2 cellular contexts compared by ENCODE assay signal in the genomic region with DNA sequence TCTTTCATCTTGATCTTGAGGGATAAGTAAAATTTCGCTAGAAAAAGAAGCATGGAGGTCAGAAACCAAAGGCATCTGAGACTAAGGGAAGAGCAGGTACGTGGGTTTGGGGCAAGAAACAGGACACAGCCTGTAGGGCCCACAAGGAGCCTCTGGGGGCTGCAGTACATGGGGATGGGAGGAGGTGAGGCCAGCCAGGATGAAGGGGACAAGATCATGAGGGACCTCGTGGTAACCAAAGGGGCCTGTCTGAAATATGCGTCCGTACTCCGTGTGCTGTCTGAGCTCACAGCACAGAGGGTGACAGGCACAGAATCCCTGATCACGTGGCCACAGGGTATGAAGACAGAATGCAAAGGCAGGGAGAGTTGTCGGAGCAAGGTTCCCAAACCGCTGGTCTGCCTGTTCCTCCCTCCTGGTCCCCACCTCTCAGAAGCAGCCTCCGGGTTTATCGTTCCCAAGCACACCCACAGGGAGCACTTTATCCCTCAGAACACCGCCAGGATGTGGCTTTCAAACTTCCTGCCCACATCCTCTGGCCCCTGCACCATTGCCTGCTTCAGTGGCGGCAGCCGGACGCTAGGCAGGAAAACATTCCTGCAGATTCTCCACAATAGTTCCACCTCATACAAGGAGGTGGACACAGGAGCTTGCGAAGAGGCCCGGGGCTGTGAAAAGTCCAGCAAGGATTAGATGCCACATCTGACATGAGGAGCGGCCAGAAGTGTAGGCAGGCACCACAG.
TF ChIP-seq lines count a peak whose summit lies in the region.

No MANE protein-coding gene starts in this region.

TF ChIP-seq in A549, 52 proteins besides CTCF, POLR2A, EP300 and RAD21:
- TF ChIP-seq, protein P1, sequence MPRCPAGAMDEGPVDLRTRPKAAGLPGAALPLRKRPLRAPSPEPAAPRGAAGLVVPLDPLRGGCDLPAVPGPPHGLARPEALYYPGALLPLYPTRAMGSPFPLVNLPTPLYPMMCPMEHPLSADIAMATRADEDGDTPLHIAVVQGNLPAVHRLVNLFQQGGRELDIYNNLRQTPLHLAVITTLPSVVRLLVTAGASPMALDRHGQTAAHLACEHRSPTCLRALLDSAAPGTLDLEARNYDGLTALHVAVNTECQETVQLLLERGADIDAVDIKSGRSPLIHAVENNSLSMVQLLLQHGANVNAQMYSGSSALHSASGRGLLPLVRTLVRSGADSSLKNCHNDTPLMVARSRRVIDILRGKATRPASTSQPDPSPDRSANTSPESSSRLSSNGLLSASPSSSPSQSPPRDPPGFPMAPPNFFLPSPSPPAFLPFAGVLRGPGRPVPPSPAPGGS (IDR thresholded peaks at IDR 0.05) = no peak
- no peak for TF ChIP-seq EHF (CRISPR knock-in tag; IDR thresholded peaks at IDR 0.05)
- no peak for TF ChIP-seq RARB (CRISPR knock-in tag; IDR thresholded peaks at IDR 0.05)

TF ChIP-seq in HepG2, 621 proteins besides CTCF, POLR2A, EP300 and RAD21 (continues in another document):
- TF ChIP-seq MIER2 (CRISPR knock-in tag; IDR thresholded peaks at IDR 0.05) (no peak), ZFAT (CRISPR knock-in tag; conservative IDR thresholded peaks at IDR 0.05) (peak; percentile 78; the same call in 1 of the 2 replicates), ZKSCAN5 (CRISPR knock-in tag; IDR thresholded peaks at IDR 0.05) (no peak), TBX2 (CRISPR knock-in tag; IDR thresholded peaks at IDR 0.05; ENCODE audit: borderline replicate concordance) (0 out of 2 replicates have a peak, but pooled peaks have one; percentile 27), ZNF274 (CRISPR knock-in tag; IDR thresholded peaks at IDR 0.05) (peak; percentile 62; the same call in 1 of the 2 replicates), PHF20 (CRISPR knock-in tag; IDR thresholded peaks at IDR 0.05) (no peak; the same call in 1 of the 2 replicates), ATF7 (IDR thresholded peaks at IDR 0.05) (no peak), ATF7 (CRISPR knock-in tag; IDR thresholded peaks at IDR 0.05) (0 out of 2 replicates have a peak, but pooled peaks have one; percentile 19), ZNF382 (CRISPR knock-in tag; IDR thresholded peaks at IDR 0.05; ENCODE audit: borderline replicate concordance) (no peak), KMT2B (CRISPR knock-in tag; IDR thresholded peaks at IDR 0.05) (no peak), CENPT (CRISPR knock-in tag; IDR thresholded peaks at IDR 0.05; ENCODE audit: low read depth) (0 out of 2 replicates have a peak, but pooled peaks have one; percentile 36), NBN (conservative IDR thresholded peaks at IDR 0.05) (no peak), RAD51 (IDR thresholded peaks at IDR 0.05; ENCODE audit: borderline replicate concordance) (peak; percentile 15; the same call in 1 of the 2 replicates), SRSF4 (IDR thresholded peaks at IDR 0.05; ENCODE audit: low read depth, low read length, poor library complexity, severe bottlenecking) (no peak), ZNF292 (CRISPR knock-in tag; IDR thresholded peaks at IDR 0.05; ENCODE audit: borderline replicate concordance, low read depth) (peak; percentile 44; the same call in 1 of the 2 replicates), LCORL (IDR thresholded peaks at IDR 0.05) (no peak), LCORL (CRISPR knock-in tag; IDR thresholded peaks at IDR 0.05) (no peak), ETV5 (CRISPR knock-in tag; IDR thresholded peaks at IDR 0.05; ENCODE audit: borderline replicate concordance) (peak; percentile 43; the same call in 1 of the 2 replicates), PHF8 (CRISPR knock-in tag; IDR thresholded peaks at IDR 0.05) (no peak), ZNF674 (CRISPR knock-in tag; IDR thresholded peaks at IDR 0.05; ENCODE audit: low read depth) (no peak), ZNF329 (CRISPR knock-in tag; IDR thresholded peaks at IDR 0.05; ENCODE audit: low read depth) (0 out of 2 replicates have a peak, but pooled peaks have one; percentile 31), NRL (CRISPR knock-in tag; IDR thresholded peaks at IDR 0.05; ENCODE audit: borderline replicate concordance) (0 out of 2 replicates have a peak, but pooled peaks have one; percentile 51), ZNF598 (CRISPR knock-in tag; IDR thresholded peaks at IDR 0.05; ENCODE audit: borderline replicate concordance) (0 out of 2 replicates have a peak, but pooled peaks have one; percentile 27), ZNF337 (CRISPR knock-in tag; IDR thresholded peaks at IDR 0.05; ENCODE audit: borderline replicate concordance, low read depth) (no peak)
- TF ChIP-seq, protein P2, sequence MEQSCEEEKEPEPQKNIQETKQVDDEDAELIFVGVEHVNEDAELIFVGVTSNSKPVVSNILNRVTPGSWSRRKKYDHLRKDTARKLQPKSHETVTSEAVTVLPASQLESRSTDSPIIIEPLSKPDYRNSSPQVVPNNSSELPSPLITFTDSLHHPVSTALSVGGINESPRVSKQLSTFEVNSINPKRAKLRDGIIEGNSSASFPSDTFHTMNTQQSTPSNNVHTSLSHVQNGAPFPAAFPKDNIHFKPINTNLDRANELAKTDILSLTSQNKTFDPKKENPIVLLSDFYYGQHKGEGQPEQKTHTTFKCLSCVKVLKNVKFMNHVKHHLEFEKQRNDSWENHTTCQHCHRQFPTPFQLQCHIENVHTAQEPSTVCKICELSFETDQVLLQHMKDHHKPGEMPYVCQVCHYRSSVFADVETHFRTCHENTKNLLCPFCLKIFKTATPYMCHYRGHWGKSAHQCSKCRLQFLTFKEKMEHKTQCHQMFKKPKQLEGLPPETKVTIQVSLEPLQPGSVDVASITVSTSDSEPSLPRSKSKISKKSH (CRISPR knock-in tag; IDR thresholded peaks at IDR 0.05; ENCODE audit: borderline replicate concordance) = 0 out of 2 replicates have a peak, but pooled peaks have one; percentile 61
- TF ChIP-seq, protein P3, sequence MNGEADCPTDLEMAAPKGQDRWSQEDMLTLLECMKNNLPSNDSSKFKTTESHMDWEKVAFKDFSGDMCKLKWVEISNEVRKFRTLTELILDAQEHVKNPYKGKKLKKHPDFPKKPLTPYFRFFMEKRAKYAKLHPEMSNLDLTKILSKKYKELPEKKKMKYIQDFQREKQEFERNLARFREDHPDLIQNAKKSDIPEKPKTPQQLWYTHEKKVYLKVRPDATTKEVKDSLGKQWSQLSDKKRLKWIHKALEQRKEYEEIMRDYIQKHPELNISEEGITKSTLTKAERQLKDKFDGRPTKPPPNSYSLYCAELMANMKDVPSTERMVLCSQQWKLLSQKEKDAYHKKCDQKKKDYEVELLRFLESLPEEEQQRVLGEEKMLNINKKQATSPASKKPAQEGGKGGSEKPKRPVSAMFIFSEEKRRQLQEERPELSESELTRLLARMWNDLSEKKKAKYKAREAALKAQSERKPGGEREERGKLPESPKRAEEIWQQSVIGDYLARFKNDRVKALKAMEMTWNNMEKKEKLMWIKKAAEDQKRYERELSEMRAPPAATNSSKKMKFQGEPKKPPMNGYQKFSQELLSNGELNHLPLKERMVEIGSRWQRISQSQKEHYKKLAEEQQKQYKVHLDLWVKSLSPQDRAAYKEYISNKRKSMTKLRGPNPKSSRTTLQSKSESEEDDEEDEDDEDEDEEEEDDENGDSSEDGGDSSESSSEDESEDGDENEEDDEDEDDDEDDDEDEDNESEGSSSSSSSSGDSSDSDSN (CRISPR knock-in tag; IDR thresholded peaks at IDR 0.05) = 0 out of 2 replicates have a peak, but pooled peaks have one; percentile 54
- TF ChIP-seq, protein P4, sequence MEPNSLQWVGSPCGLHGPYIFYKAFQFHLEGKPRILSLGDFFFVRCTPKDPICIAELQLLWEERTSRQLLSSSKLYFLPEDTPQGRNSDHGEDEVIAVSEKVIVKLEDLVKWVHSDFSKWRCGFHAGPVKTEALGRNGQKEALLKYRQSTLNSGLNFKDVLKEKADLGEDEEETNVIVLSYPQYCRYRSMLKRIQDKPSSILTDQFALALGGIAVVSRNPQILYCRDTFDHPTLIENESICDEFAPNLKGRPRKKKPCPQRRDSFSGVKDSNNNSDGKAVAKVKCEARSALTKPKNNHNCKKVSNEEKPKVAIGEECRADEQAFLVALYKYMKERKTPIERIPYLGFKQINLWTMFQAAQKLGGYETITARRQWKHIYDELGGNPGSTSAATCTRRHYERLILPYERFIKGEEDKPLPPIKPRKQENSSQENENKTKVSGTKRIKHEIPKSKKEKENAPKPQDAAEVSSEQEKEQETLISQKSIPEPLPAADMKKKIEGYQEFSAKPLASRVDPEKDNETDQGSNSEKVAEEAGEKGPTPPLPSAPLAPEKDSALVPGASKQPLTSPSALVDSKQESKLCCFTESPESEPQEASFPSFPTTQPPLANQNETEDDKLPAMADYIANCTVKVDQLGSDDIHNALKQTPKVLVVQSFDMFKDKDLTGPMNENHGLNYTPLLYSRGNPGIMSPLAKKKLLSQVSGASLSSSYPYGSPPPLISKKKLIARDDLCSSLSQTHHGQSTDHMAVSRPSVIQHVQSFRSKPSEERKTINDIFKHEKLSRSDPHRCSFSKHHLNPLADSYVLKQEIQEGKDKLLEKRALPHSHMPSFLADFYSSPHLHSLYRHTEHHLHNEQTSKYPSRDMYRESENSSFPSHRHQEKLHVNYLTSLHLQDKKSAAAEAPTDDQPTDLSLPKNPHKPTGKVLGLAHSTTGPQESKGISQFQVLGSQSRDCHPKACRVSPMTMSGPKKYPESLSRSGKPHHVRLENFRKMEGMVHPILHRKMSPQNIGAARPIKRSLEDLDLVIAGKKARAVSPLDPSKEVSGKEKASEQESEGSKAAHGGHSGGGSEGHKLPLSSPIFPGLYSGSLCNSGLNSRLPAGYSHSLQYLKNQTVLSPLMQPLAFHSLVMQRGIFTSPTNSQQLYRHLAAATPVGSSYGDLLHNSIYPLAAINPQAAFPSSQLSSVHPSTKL (CRISPR knock-in tag; IDR thresholded peaks at IDR 0.05) = no peak
- TF ChIP-seq, protein P5, sequence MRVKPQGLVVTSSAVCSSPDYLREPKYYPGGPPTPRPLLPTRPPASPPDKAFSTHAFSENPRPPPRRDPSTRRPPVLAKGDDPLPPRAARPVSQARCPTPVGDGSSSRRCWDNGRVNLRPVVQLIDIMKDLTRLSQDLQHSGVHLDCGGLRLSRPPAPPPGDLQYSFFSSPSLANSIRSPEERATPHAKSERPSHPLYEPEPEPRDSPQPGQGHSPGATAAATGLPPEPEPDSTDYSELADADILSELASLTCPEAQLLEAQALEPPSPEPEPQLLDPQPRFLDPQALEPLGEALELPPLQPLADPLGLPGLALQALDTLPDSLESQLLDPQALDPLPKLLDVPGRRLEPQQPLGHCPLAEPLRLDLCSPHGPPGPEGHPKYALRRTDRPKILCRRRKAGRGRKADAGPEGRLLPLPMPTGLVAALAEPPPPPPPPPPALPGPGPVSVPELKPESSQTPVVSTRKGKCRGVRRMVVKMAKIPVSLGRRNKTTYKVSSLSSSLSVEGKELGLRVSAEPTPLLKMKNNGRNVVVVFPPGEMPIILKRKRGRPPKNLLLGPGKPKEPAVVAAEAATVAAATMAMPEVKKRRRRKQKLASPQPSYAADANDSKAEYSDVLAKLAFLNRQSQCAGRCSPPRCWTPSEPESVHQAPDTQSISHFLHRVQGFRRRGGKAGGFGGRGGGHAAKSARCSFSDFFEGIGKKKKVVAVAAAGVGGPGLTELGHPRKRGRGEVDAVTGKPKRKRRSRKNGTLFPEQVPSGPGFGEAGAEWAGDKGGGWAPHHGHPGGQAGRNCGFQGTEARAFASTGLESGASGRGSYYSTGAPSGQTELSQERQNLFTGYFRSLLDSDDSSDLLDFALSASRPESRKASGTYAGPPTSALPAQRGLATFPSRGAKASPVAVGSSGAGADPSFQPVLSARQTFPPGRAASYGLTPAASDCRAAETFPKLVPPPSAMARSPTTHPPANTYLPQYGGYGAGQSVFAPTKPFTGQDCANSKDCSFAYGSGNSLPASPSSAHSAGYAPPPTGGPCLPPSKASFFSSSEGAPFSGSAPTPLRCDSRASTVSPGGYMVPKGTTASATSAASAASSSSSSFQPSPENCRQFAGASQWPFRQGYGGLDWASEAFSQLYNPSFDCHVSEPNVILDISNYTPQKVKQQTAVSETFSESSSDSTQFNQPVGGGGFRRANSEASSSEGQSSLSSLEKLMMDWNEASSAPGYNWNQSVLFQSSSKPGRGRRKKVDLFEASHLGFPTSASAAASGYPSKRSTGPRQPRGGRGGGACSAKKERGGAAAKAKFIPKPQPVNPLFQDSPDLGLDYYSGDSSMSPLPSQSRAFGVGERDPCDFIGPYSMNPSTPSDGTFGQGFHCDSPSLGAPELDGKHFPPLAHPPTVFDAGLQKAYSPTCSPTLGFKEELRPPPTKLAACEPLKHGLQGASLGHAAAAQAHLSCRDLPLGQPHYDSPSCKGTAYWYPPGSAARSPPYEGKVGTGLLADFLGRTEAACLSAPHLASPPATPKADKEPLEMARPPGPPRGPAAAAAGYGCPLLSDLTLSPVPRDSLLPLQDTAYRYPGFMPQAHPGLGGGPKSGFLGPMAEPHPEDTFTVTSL (CRISPR knock-in tag; IDR thresholded peaks at IDR 0.05; ENCODE audit: borderline replicate concordance) = no peak
- TF ChIP-seq, protein P6, sequence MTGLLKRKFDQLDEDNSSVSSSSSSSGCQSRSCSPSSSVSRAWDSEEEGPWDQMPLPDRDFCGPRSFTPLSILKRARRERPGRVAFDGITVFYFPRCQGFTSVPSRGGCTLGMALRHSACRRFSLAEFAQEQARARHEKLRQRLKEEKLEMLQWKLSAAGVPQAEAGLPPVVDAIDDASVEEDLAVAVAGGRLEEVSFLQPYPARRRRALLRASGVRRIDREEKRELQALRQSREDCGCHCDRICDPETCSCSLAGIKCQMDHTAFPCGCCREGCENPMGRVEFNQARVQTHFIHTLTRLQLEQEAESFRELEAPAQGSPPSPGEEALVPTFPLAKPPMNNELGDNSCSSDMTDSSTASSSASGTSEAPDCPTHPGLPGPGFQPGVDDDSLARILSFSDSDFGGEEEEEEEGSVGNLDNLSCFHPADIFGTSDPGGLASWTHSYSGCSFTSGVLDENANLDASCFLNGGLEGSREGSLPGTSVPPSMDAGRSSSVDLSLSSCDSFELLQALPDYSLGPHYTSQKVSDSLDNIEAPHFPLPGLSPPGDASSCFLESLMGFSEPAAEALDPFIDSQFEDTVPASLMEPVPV (CRISPR knock-in tag; IDR thresholded peaks at IDR 0.05) = no peak
- TF ChIP-seq, protein P7, sequence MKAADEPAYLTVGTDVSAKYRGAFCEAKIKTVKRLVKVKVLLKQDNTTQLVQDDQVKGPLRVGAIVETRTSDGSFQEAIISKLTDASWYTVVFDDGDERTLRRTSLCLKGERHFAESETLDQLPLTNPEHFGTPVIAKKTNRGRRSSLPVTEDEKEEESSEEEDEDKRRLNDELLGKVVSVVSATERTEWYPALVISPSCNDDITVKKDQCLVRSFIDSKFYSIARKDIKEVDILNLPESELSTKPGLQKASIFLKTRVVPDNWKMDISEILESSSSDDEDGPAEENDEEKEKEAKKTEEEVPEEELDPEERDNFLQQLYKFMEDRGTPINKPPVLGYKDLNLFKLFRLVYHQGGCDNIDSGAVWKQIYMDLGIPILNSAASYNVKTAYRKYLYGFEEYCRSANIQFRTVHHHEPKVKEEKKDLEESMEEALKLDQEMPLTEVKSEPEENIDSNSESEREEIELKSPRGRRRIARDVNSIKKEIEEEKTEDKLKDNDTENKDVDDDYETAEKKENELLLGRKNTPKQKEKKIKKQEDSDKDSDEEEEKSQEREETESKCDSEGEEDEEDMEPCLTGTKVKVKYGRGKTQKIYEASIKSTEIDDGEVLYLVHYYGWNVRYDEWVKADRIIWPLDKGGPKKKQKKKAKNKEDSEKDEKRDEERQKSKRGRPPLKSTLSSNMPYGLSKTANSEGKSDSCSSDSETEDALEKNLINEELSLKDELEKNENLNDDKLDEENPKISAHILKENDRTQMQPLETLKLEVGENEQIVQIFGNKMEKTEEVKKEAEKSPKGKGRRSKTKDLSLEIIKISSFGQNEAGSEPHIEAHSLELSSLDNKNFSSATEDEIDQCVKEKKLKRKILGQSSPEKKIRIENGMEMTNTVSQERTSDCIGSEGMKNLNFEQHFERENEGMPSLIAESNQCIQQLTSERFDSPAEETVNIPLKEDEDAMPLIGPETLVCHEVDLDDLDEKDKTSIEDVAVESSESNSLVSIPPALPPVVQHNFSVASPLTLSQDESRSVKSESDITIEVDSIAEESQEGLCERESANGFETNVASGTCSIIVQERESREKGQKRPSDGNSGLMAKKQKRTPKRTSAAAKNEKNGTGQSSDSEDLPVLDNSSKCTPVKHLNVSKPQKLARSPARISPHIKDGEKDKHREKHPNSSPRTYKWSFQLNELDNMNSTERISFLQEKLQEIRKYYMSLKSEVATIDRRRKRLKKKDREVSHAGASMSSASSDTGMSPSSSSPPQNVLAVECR (CRISPR knock-in tag; IDR thresholded peaks at IDR 0.05; ENCODE audit: borderline replicate concordance) = 0 out of 2 replicates have a peak, but pooled peaks have one; percentile 10
